Comparison of ENCODE assay signal across 8 cellular contexts in genomic region chr16:29115013-29115813, GRCh38.
DNase-seq lines count a peak whose midpoint lies in the region; TF ChIP-seq lines count a peak whose summit lies in the region.
"Not testable (repeated sequence)": the region's sequence is repeated elsewhere in the genome, so short reads cannot be mapped to it uniquely, and the experiment has no call there.

No MANE protein-coding gene starts in this region.

- peak overlapping the region; percentile 93 for H2AK5ac ChIP-seq in neuronal stem cell (ENCODE audit: low read depth, low read length)

- not testable (repeated sequence) for H3K23ac ChIP-seq in neuronal stem cell (ENCODE audit: low read depth, low read length, poor library complexity)

- not testable (repeated sequence) for H3K9ac ChIP-seq in neuronal stem cell (ENCODE audit: low read depth, low read length, poor library complexity)

- peak overlapping the region; percentile 84 for H3K18ac ChIP-seq in neuronal stem cell (ENCODE audit: low read length)

- not testable (repeated sequence) for H3K36me3 ChIP-seq in neuronal stem cell (replicated peaks in 1 of 2; ENCODE audit: control insufficient read depth in 2 of 2, insufficient read depth in 2 of 2, low read length in 2 of 2); suprapubic skin

- not testable (repeated sequence) for H2BK15ac ChIP-seq in neuronal stem cell (ENCODE audit: low read length)

- H3K4me2 ChIP-seq in neuronal stem cell (ENCODE audit: insufficient read depth, low read length, poor library complexity, severe bottlenecking) = not testable (repeated sequence)

- peak; percentile 31 to 55 for TF ChIP-seq CTCF in suprapubic skin (IDR thresholded peaks at IDR 0.05)

- H3K27me3 ChIP-seq in neuronal stem cell (ENCODE audit: control insufficient read depth in 3 of 3, insufficient read depth in 3 of 3, low read depth in 1 of 3, low read length in 3 of 3); suprapubic skin: not testable (repeated sequence)

- H4K91ac ChIP-seq in neuronal stem cell (ENCODE audit: low read depth, low read length, poor library complexity) = not testable (repeated sequence)

- not testable (repeated sequence) for TF ChIP-seq POLR2A in suprapubic skin (IDR thresholded peaks at IDR 0.05)

- peak overlapping the region; percentile 75 for H2BK120ac ChIP-seq in neuronal stem cell (ENCODE audit: low read depth, low read length)

- peak; percentile 30 for DNase-seq in COLO829 (ENCODE audit: low spot score)
- DNase-seq in HCEC 1CT = peak; percentile 11
- DNase-seq in NCI-H460 (ENCODE audit: extremely low read depth, low read depth) = peak; percentile 15
- peak; percentile 7 to 21 for DNase-seq in activated CD4-positive, alpha-beta T cell treated with anti-CD3 and anti-CD28 coated beads, Interleukin-2, amount 50 U/mL, for 24 hours (ENCODE audit: low read depth in 1 of 2, low spot score in 1 of 2)
- peak; percentile 48 for DNase-seq in cerebellar cortex (ENCODE audit: low spot score)
- DNase-seq in hepatic stellate cell (ENCODE audit: low spot score) = peak; percentile 60
- DNase-seq in neuronal stem cell (ENCODE audit: low spot score) = peak; percentile 26
- peak in 1 of 2 donors; percentile 79 for DNase-seq in suprapubic skin (ENCODE audit: low spot score in 2 of 2)

- WGBS in neuronal stem cell (ENCODE audit: extremely low coverage in 2 of 2, insufficient read length in 2 of 2, insufficient replicate concordance in 1 of 2), 2 donors = no CpG with 5 or more reads among the region's 25 CpGs
- WGBS in suprapubic skin = 23% methylated on average over 25 of the region's 25 CpGs

- H3K14ac ChIP-seq in neuronal stem cell (ENCODE audit: low read length) = not testable (repeated sequence)

- H3K27ac ChIP-seq in neuronal stem cell (replicated peaks; ENCODE audit: low read length) = not testable (repeated sequence)
- H3K27ac ChIP-seq in suprapubic skin = peak overlapping the region; percentile 56

- not testable (repeated sequence) for H3K4me3 ChIP-seq in neuronal stem cell (ENCODE audit: low read length in 2 of 2); suprapubic skin

- not testable (repeated sequence) for H3K9me3 ChIP-seq in neuronal stem cell (replicated peaks in 1 of 2; ENCODE audit: control insufficient read depth in 2 of 2, insufficient read depth in 1 of 2, low read depth in 1 of 2, low read length in 2 of 2); suprapubic skin

- not testable (repeated sequence) for TF ChIP-seq EP300 in suprapubic skin (IDR thresholded peaks at IDR 0.05)

- peak overlapping the region; percentile 75 for H2BK12ac ChIP-seq in neuronal stem cell (ENCODE audit: low read length)

- H2BK5ac ChIP-seq in neuronal stem cell (ENCODE audit: low read length) = not testable (repeated sequence)

- not testable (repeated sequence) for H3K4ac ChIP-seq in neuronal stem cell (ENCODE audit: low read length)

- H3K4me1 ChIP-seq in neuronal stem cell (ENCODE audit: control insufficient read depth in 2 of 2, insufficient read depth in 1 of 2, low read depth in 1 of 2, low read length in 2 of 2) = not testable (repeated sequence)
- H3K4me1 ChIP-seq in suprapubic skin = peaks cover 20% of the 10 kb centered on the region

- peak overlapping the region; percentile 83 for H2AFZ ChIP-seq in neuronal stem cell (ENCODE audit: low read length)

- H4K8ac ChIP-seq in neuronal stem cell (ENCODE audit: low read depth, low read length) = not testable (repeated sequence)

- H3K79me1 ChIP-seq in neuronal stem cell (ENCODE audit: low read depth, low read length) = not testable (repeated sequence)
